Comparison of ENCODE assay signal across 12 cellular contexts in the genomic region with DNA sequence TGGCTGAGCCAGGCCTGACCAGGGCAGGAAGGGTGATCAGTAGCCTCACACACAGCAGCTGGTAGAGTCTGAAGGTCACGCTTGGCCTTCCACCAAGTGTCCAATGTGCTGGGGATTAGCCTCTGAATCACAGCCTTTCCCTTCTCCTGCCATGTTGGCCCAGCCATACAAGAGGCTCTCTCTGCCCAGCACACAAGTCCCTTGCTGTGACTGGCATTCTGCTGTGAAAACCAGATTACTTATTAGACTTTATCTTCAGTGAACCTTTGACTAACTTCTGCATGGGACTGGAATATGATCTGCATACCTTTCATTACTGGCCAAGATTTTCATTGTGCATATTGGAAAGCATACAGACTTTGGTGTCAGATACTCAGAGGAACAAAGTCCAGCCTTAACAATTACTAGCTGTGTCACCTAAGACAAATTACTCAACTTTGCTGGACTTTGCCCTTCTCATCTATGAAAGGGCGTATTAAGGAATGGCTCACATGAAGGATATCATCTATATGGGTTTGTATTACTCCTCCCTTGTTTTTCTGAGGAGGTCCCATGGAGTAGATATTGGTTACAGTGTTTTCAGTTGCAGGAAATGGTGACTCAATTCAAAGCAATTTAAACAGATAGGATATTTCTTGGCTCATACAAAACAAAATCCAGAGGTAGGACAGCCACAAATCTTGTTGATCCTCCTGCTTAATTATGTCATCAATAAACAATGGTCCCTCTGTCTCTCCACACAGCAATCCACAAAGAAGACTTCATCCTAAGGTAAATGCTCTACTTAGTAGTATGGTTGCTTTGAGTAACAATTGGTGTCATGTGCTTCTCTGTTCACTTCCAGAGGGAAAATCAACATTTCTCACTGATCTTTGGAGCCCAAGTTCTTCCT.
A peak's percentile ranks its signal among the peaks of the same experiment; 100 is the strongest.
DNase-seq lines count a peak whose midpoint lies in the region; ATAC-seq, FAIRE-seq and TF ChIP-seq lines count a peak whose summit lies in the region.
"Had no signal": no experiment of that assay in that cellular context is flagged by ENCODE, and none has a peak within 500 bp of the region (broad histone marks: within the 10 kb centered on the region; RNA-seq: fewer than 3 reads in every experiment).

No MANE protein-coding gene starts in this region.

- in situ Hi-C loops in GM13976 (cut with MboI; ENCODE audit: low sequenced_read_pairs, unreplicated experiment): no loop called here
- in situ Hi-C loops in GM13977 (cut with MboI; ENCODE audit: low pct_unique_long_range_greater_than_20kb, low sequenced_read_pairs, unreplicated experiment): no loop called here

- peak; percentile 89 to 93 (median 92) for ATAC-seq in pancreas
- ATAC-seq: gastroesophageal sphincter had no signal

- intact Hi-C loops in pancreas (cut with DNase I): no loop called here

- H3K27me3 ChIP-seq in pancreas: no peaks in the 10 kb centered on the region
- H3K27me3 ChIP-seq: gastroesophageal sphincter had no signal

- 11 to 24% methylated on average over 2 of the region's 2 CpGs for WGBS in pancreas, 2 donors

- peak; percentile 80 for FAIRE-seq in pancreas (lab: Jason Lieb, UNC)

- H3K4me3 ChIP-seq in pancreas: no peak overlapping the region
- H3K4me3 ChIP-seq: gastroesophageal sphincter had no signal

- DNase-seq in ELR (ENCODE audit: low read depth) (peak; percentile 82), RPMI7951 (ENCODE audit: low read depth) (peak; percentile 82), fibroblast of peridontal ligament (ENCODE audit: extremely low read depth) (peak; percentile 59), pancreas (peak; percentile 69 to 87 (median 81)), GM13976 (ENCODE audit: low spot score) (no peak), GM13977 (ENCODE audit: low spot score) (no peak)
- no peak for DNase-seq in activated CD4-positive, alpha-beta T cell treated with anti-CD3 and anti-CD28 coated beads for 1 hour
- no peak for DNase-seq in activated T-cell treated with anti-CD3 and anti-CD28 coated beads, Interleukin-2, amount 50 U/mL, for 48 hours
- DNase-seq: activated CD4-positive, alpha-beta T cell treated with anti-CD3 and anti-CD28 coated beads, Interleukin-2, amount 50 U/mL, for 48 hours; SIG-M5; stimulated activated naive CD4-positive, alpha-beta T cell treated with Interleukin-2 at 50 U/mL for 16 hours had no signal

- H3K27ac ChIP-seq in pancreas: peak overlapping the region; percentile 30 to 78 (median 60)
- H3K27ac ChIP-seq: gastroesophageal sphincter had no signal

- no peaks in the 10 kb centered on the region for H3K36me3 ChIP-seq in pancreas
- H3K36me3 ChIP-seq: gastroesophageal sphincter had no signal

- TF ChIP-seq CTCF in pancreas (IDR thresholded peaks at IDR 0.05) (no peak), GM13976 (IDR thresholded peaks at IDR 0.05; ENCODE audit: borderline replicate concordance, control extremely low read depth, extremely low read depth, insufficient read depth, missing control alignments) (no peak), GM13977 (IDR thresholded peaks at IDR 0.05; ENCODE audit: extremely low read depth, insufficient read depth, missing control alignments) (no peak)

- H3K4me1 ChIP-seq in pancreas: peaks cover 14 to 22% (median 19%) of the 10 kb centered on the region in 3 donors

- H3K9me3 ChIP-seq in pancreas: no peaks in the 10 kb centered on the region
- H3K9me3 ChIP-seq: gastroesophageal sphincter had no signal

Comparison
In these comparisons a context has a peak if more than half of its experiments do, and no peak if none do; other contexts are left out.
1. DNase-seq: peak in ELR (single experiment), RPMI7951 (single experiment), fibroblast of peridontal ligament (single experiment) and pancreas (6 of 6); none in GM13976 (single experiment), activated CD4-positive, alpha-beta T cell treated with anti-CD3 and anti-CD28 coated beads for 1 hour (single experiment), GM13977 (single experiment) and activated T-cell treated with anti-CD3 and anti-CD28 coated beads, Interleukin-2, amount 50 U/mL, for 48 hours (0 of 2).